Comparison of ENCODE assay signal across 30 cellular contexts in the genomic region with DNA sequence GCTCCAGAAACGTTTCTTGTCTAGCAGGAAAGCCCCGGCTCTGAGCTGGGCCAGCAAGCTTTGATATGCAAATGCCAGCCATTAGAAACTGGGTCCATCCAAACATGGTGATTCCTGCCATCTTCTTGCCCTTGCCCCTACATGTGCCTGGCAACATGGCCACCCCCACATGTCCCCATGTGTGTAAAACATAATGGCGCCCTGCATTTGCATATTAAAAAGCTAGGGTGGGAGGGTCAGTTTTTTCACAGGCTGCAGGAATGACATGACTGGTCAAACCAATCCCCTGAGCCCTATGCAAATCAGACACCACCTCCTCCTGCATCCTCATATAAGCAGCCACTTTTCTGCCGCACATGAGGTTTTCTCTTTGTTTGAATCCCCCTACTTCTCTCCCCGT. TPM values are rescaled to one million over a fixed set of nuclear protein-coding genes. Genes with fewer than 3 reads are reported as not detected.
"Had no signal": no experiment of that assay in that cellular context is flagged by ENCODE, and none has a peak within 500 bp of the region (broad histone marks: within the 10 kb centered on the region; RNA-seq: fewer than 3 reads in every experiment).

No MANE protein-coding gene starts in this region.

- H2AFZ ChIP-seq: hepatocyte, neural progenitor cell, parathyroid adenoma had no signal

- H3K36me3 ChIP-seq: ascending aorta, cardiac muscle cell, colonic mucosa, gastrocnemius medialis, lower lobe of right lung, neural progenitor cell, sigmoid colon, suprapubic skin, tibial artery had no signal

- H3K27me3 ChIP-seq: ascending aorta, cardiac muscle cell, colonic mucosa, gastrocnemius medialis, hepatocyte, neural progenitor cell, sigmoid colon, suprapubic skin, tibial artery had no signal

- H3K79me2 ChIP-seq: hepatocyte, parathyroid adenoma had no signal

- H3K4me3 ChIP-seq: ascending aorta, cardiac muscle cell, colonic mucosa, gastrocnemius medialis, hepatocyte, lower lobe of right lung, neural progenitor cell, psoas muscle, sigmoid colon, smooth muscle cell, suprapubic skin, tibial artery had no signal

- H3K9me3 ChIP-seq: ascending aorta, colonic mucosa, gastrocnemius medialis, lower lobe of right lung, psoas muscle, sigmoid colon, tibial artery had no signal

- H3K27ac ChIP-seq: ascending aorta, cardiac muscle cell, colonic mucosa, gastrocnemius medialis, hepatocyte, lower lobe of right lung, neural progenitor cell, parathyroid adenoma, psoas muscle, sigmoid colon, suprapubic skin, tibial artery, VCaP had no signal

- ATAC-seq: activated CD4-positive, CD25-positive, alpha-beta regulatory T cell treated with anti-CD3 and anti-CD28 coated beads, Interleukin-2, amount 50 U/mL, for 24 hours; gastrocnemius medialis; left lobe of liver; lower lobe of right lung; psoas muscle had no signal

- H3K4me2 ChIP-seq: hepatocyte, neural progenitor cell, smooth muscle cell had no signal

- H3K4me1 ChIP-seq: ascending aorta, colonic mucosa, gastrocnemius medialis, lower lobe of right lung, neural progenitor cell, parathyroid adenoma, psoas muscle, sigmoid colon, suprapubic skin, tibial artery had no signal

- DNase-seq: activated CD4-positive, alpha-beta T cell treated with anti-CD3 and anti-CD28 coated beads for 48 hours; activated CD4-positive, alpha-beta T cell treated with anti-CD3 and anti-CD28 coated beads, Interleukin-2, amount 50 U/mL, for 48 hours; activated CD8-positive, alpha-beta memory T cell treated with anti-CD3 and anti-CD28 coated beads, Interleukin-2, amount 50 U/mL, for 4 hours; activated effector memory CD4-positive, alpha-beta T cell treated with anti-CD3 and anti-CD28 coated beads, Interleukin-2, amount 50 U/mL, for 16 hours; activated naive CD4-positive, alpha-beta T cell treated with anti-CD3 and anti-CD28 coated beads for 36 hours; activated naive CD8-positive, alpha-beta T cell treated with anti-CD3 and anti-CD28 coated beads, Interleukin-2, amount 10 ng/mL, durations not matched to agents 7 days and 5 days; activated T-cell treated with anti-CD3 and anti-CD28 coated beads, Interleukin-2, amount 50 U/mL, for 1 hour; cerebellar nuclear complex; colonic mucosa; effector CD8-positive, alpha-beta T cell; gastrocnemius medialis; lower lobe of right lung; mesenchymal stem cell; natural killer cell; occipital lobe; psoas muscle; sigmoid colon; stimulated activated CD4-positive, alpha-beta T cell treated with anti-CD3 and anti-CD28 coated beads, Interleukin-15, amount 100 ng/mL, for 24 hours; stimulated activated naive CD4-positive, alpha-beta T cell; tibial artery had no signal

- H3K9ac ChIP-seq: neural progenitor cell, parathyroid adenoma had no signal

RNA-seq across cellular contexts. Expression of a gene that starts 21.2 kb away (rescaled TPM):
- total RNA-seq: activated naive CD4-positive, alpha-beta T cell treated with anti-CD3 and anti-CD28 coated beads for 36 hours; activated naive CD8-positive, alpha-beta T cell treated with anti-CD3 and anti-CD28 coated beads, Interleukin-2, amount 10 ng/mL, durations not matched to agents 7 days and 5 days; ascending aorta; left lobe of liver had no signal
- polyA plus RNA-seq: cardiac muscle cell had no signal
